Comparison of ENCODE assay signal across 35 cellular contexts in the genomic region with DNA sequence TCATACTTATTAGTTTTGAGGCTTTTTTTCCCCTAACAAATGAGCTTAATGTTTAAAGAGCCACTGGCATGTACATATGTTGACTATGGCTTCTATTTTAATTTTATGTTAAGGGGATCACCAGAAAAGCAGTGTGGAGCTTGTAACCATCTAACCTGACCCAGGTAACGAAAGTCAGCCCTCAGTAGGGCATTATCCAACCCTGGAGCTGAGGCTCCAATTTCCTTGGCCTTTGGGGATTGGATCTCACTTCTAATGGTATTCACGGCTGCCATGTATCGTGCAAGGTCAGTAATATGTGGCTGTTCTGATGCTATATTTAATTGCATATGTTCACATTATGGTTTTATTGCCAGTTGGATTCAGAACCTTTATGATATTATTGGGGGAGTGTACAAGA.
"Had no signal": no experiment of that assay in that cellular context is flagged by ENCODE, and none has a peak within 500 bp of the region (broad histone marks: within the 10 kb centered on the region; RNA-seq: fewer than 3 reads in every experiment).

No MANE protein-coding gene starts in this region.

- H3K36me3 ChIP-seq: MG63 had no signal

- H3K4me2 ChIP-seq: KMS-11 had no signal

- DNase-seq: Kasumi-1, MG63, MM.1S, MV-4-11, NCI-H1048, NCI-H1092, NCI-H1092 treated with DMSO at 0.1 percent for 48 hours, NCI-H1105, NCI-H1105 treated with DMSO at 0.1 percent for 48 hours, NCI-H1417, NCI-H1417 treated with DMSO at 0.1 percent for 48 hours, NCI-H1436, NCI-H1436 treated with DMSO at 0.1 percent for 48 hours, NCI-H146, NCI-H1694, NCI-H1694 treated with DMSO at 0.1 percent for 48 hours, NCI-H187, NCI-H187 treated with DMSO at 0.1 percent for 48 hours, NCI-H1930, NCI-H2029, NCI-H2029 treated with DMSO at 0.1 percent for 48 hours, NCI-H2081, NCI-H2081 treated with DMSO at 0.1 percent for 48 hours, NCI-H2107, NCI-H2171, NCI-H2171 treated with DMSO at 0.1 percent for 48 hours, NCI-H2227 treated with DMSO at 0.1 percent for 48 hours, NCI-H226, NCI-H345, NCI-H446, NCI-H446 treated with DMSO at 0.1 percent for 48 hours, NCI-H510A, NCI-H510A treated with DMSO at 0.1 percent for 48 hours, NCI-H524 had no signal

- H3K9me3 ChIP-seq: MG63 had no signal

- H3K27ac ChIP-seq: KMS-11 had no signal

- H3K27me3 ChIP-seq: MG63 had no signal

- H3K9ac ChIP-seq: KMS-11 had no signal

- H3K4me3 ChIP-seq: MG63 had no signal
